ENCODE assay signal across 10 cellular contexts in the genomic region with DNA sequence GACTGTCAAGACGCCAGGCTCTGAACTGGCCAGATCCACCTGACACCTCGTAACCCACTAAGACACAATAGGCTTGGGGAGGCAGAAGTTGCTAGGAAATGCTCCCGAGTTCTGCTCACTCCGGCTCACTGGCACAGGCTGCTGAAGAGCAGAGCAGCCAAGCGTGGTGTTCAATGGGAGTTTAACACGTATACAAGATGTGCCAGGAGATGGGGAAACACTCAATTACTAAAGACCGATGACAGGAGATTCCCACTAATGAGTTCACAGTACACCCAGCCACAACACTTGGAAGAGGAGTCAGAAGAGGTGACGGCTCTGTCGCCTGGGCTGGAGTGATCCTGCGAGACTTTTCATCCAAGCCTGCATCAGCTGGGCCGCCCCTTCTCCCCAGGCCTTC.
"Had no signal": no experiment of that assay in that cellular context is flagged by ENCODE, and none has a peak within 500 bp of the region (broad histone marks: within the 10 kb centered on the region; RNA-seq: fewer than 3 reads in every experiment).

No MANE protein-coding gene starts in this region.

- DNase-seq: activated CD4-positive, alpha-beta T cell treated with anti-CD3 and anti-CD28 coated beads, Interleukin-2, amount 50 U/mL, for 48 hours; activated CD4-positive, CD25-positive, alpha-beta regulatory T cell treated with anti-CD3 and anti-CD28 coated beads, Interleukin-2, amount 50 U/mL, for 72 hours; activated naive CD8-positive, alpha-beta T cell treated with anti-CD3 and anti-CD28 coated beads, Interleukin-2, amount 10 ng/mL, durations not matched to agents 7 days and 5 days; activated T-cell treated with anti-CD3 and anti-CD28 coated beads, Interleukin-2, amount 50 U/mL, for 48 hours; anterior cingulate cortex; mesendoderm; pancreas; T-helper 9 cell; trophoblast cell had no signal

- H3K9me3 ChIP-seq: pancreas had no signal

- H3K27me3 ChIP-seq: pancreas had no signal

- H3K27ac ChIP-seq: pancreas had no signal

- H3K36me3 ChIP-seq: pancreas had no signal

- H3K4me1 ChIP-seq: pancreas had no signal

- H3K4me3 ChIP-seq: pancreas, smooth muscle cell had no signal
